In the genomic region with DNA sequence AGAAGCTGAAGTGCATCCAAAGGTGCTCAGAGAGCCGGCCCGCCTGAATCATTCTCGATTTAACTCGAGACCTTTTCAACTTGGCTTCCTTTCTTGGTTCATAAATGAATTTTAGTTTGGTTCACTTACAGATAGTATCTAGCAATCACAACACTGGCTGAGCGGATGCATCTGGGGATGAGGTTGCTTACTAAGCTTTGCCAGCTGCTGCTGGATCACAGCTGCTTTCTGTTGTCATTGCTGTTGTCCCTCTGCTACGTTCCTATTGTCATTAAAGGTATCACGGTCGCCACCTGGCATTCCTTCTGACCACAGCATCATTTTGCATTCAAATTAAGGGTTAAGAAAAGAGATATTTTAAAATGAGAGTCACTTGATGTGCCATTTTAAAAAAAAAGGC, we compare ENCODE assay signal across 12 cellular contexts.
DNase-seq lines count a peak whose midpoint lies in the region; ATAC-seq, FAIRE-seq and TF ChIP-seq lines count a peak whose summit lies in the region.
"Had no signal": no experiment of that assay in that cellular context is flagged by ENCODE, and none has a peak within 500 bp of the region (broad histone marks: within the 10 kb centered on the region; RNA-seq: fewer than 3 reads in every experiment).

No MANE protein-coding gene starts in this region.

- no peaks in the 10 kb centered on the region for H3K79me2 ChIP-seq in endothelial cell of umbilical vein (ENCODE audit: control insufficient read depth, insufficient read depth, low read length)

- in situ Hi-C loops in HAP-1 (cut with MboI; ENCODE audit: low sequenced_read_pairs): loop anchor here (25.0 kb wide), 1 partner anchor 179 kb away; no protein-coding TSS in a partner anchor

- H3K36me3 ChIP-seq in H7 (replicated peaks; ENCODE audit: control insufficient read depth, insufficient read depth, low read length): no peaks in the 10 kb centered on the region
- peaks cover 9 to 10% of the 10 kb centered on the region in 2 experiments for H3K36me3 ChIP-seq in endothelial cell of umbilical vein (ENCODE audit: control insufficient read depth in 2 of 2, extremely low read depth in 1 of 2, insufficient read depth in 2 of 2, low read length in 2 of 2)
- H3K36me3 ChIP-seq in HAP-1 (replicated peaks): peaks cover 3% of the 10 kb centered on the region; the same call in 1 of the 2 replicates

- POLR2A ChIA-PET in endothelial cell of umbilical vein (lab: Charles Lee): no interaction called here

- H3K9ac ChIP-seq in endothelial cell of umbilical vein (replicated peaks; ENCODE audit: extremely low read depth, insufficient read depth, low read length): no peak overlapping the region
- H3K9ac ChIP-seq: GM23248 had no signal

- no peak overlapping the region for H3K4me3 ChIP-seq in H7 (ENCODE audit: insufficient read depth, low read depth, low read length)
- no peak overlapping the region for H3K4me3 ChIP-seq in endothelial cell of umbilical vein (replicated peaks in 1 of 3; ENCODE audit: insufficient read depth in 1 of 3, low read depth in 1 of 3, low read length in 3 of 3)
- no peak overlapping the region for H3K4me3 ChIP-seq in HAP-1
- H3K4me3 ChIP-seq: GM23248, thyroid gland had no signal

- CTCF ChIA-PET in endothelial cell of umbilical vein (lab: Charles Lee): interaction anchor here (1.5 kb wide), 1 partner anchor 392 kb away, joined by 6 read pairs; no protein-coding TSS in a partner anchor

- TF ChIP-seq CTCF in endothelial cell of umbilical vein (IDR thresholded peaks at IDR 0.05; ENCODE audit: extremely low read depth in 1 of 2, insufficient read depth in 1 of 2, low read depth in 1 of 2, low read length in 2 of 2): no peak

- no peak overlapping the region for H3K27ac ChIP-seq in endothelial cell of umbilical vein (ENCODE audit: insufficient read depth, low read depth, low read length)
- H3K27ac ChIP-seq: 22Rv1, GM23248 had no signal

- H3K9me1 ChIP-seq in endothelial cell of umbilical vein (replicated peaks; ENCODE audit: control insufficient read depth, extremely low read depth, insufficient read depth, low read length): no peaks in the 10 kb centered on the region

- dilution Hi-C loops in endothelial cell of umbilical vein (cut with MboI; ENCODE audit: extremely low pct_ligation_motif_present, low sequenced_read_pairs): no loop called here

- peak; percentile 24 for DNase-seq in DMS153 (lab: John Stamatoyannopoulos, UW)
- no peak for DNase-seq in DMS153 treated with DMSO at 0.1 percent for 48 hours (lab: John Stamatoyannopoulos, UW; ENCODE audit: unreplicated experiment)
- DNase-seq in H7: peak; percentile 26
- peak; percentile 42 for DNase-seq in endothelial cell of umbilical vein (ENCODE audit: low read depth, low spot score)
- no peak for DNase-seq in HAP-1 (ENCODE audit: low spot score in 2 of 2)
- DNase-seq: erythroblast, GM23248, thyroid gland had no signal

- no peak for TF ChIP-seq POLR2A in endothelial cell of umbilical vein (IDR thresholded peaks at IDR 0.05; ENCODE audit: low read depth, low read length)

- BruUV-seq in endothelial cell of umbilical vein (replicated peaks; lab: Mats Ljungman, UMichigan): TSS peak; percentile 25

- H3K9me3 ChIP-seq in endothelial cell of umbilical vein (replicated peaks; ENCODE audit: control insufficient read depth, insufficient read depth, low read length) (no peaks in the 10 kb centered on the region), HAP-1 (no peaks in the 10 kb centered on the region)
- H3K9me3 ChIP-seq: thyroid gland had no signal

- intact Hi-C loops in endothelial cell of umbilical vein (cut with micrococcal nuclease): no loop called here

- H3K27me3 ChIP-seq in H7 (ENCODE audit: control insufficient read depth, insufficient read depth, low read length) (no peaks in the 10 kb centered on the region), endothelial cell of umbilical vein (ENCODE audit: control insufficient read depth in 2 of 2, insufficient read depth in 2 of 2, low read length in 2 of 2) (no peaks in the 10 kb centered on the region), HAP-1 (ENCODE audit: low read depth) (no peaks in the 10 kb centered on the region)
- H3K27me3 ChIP-seq: thyroid gland had no signal

- FAIRE-seq in endothelial cell of umbilical vein (lab: Jason Lieb, UNC): peak; percentile 55

- H3K4me2 ChIP-seq in endothelial cell of umbilical vein (ENCODE audit: insufficient read depth, low read length): no peak overlapping the region

- H2AFZ ChIP-seq in endothelial cell of umbilical vein (ENCODE audit: low read depth, low read length): no peak overlapping the region
- H2AFZ ChIP-seq: GM23248 had no signal

- ATAC-seq in SK-N-SH treated with all-trans-retinoic acid at 6 μM for 48 hours (no peak), GM18517 (IDR thresholded peaks at IDR 0.05; ENCODE audit: unreplicated experiment) (no peak), HG02840 (IDR thresholded peaks at IDR 0.05; ENCODE audit: low FRiP score, unreplicated experiment) (no peak)

- H4K20me1 ChIP-seq in endothelial cell of umbilical vein (replicated peaks; ENCODE audit: control insufficient read depth, extremely low read depth, insufficient read depth, low read length): no peaks in the 10 kb centered on the region

- H3K4me1 ChIP-seq in endothelial cell of umbilical vein (ENCODE audit: control insufficient read depth, extremely low read depth, insufficient read depth, low read length): peaks cover 29% of the 10 kb centered on the region
- H3K4me1 ChIP-seq in HAP-1: no peaks in the 10 kb centered on the region

TF ChIP-seq in SK-N-SH treated with all-trans-retinoic acid at 6 μM for 48 hours, 23 proteins besides CTCF, POLR2A, EP300 and RAD21:
- TF ChIP-seq SNAI2 (CRISPR knock-in tag; IDR thresholded peaks at IDR 0.05): no peak
- no peak for TF ChIP-seq BACH2 (CRISPR knock-in tag; IDR thresholded peaks at IDR 0.05; ENCODE audit: borderline replicate concordance)
- peak; percentile 80; the same call in 1 of the 2 replicates for TF ChIP-seq TCF4 (CRISPR knock-in tag; IDR thresholded peaks at IDR 0.05; ENCODE audit: borderline replicate concordance)
- TF ChIP-seq, protein P1, sequence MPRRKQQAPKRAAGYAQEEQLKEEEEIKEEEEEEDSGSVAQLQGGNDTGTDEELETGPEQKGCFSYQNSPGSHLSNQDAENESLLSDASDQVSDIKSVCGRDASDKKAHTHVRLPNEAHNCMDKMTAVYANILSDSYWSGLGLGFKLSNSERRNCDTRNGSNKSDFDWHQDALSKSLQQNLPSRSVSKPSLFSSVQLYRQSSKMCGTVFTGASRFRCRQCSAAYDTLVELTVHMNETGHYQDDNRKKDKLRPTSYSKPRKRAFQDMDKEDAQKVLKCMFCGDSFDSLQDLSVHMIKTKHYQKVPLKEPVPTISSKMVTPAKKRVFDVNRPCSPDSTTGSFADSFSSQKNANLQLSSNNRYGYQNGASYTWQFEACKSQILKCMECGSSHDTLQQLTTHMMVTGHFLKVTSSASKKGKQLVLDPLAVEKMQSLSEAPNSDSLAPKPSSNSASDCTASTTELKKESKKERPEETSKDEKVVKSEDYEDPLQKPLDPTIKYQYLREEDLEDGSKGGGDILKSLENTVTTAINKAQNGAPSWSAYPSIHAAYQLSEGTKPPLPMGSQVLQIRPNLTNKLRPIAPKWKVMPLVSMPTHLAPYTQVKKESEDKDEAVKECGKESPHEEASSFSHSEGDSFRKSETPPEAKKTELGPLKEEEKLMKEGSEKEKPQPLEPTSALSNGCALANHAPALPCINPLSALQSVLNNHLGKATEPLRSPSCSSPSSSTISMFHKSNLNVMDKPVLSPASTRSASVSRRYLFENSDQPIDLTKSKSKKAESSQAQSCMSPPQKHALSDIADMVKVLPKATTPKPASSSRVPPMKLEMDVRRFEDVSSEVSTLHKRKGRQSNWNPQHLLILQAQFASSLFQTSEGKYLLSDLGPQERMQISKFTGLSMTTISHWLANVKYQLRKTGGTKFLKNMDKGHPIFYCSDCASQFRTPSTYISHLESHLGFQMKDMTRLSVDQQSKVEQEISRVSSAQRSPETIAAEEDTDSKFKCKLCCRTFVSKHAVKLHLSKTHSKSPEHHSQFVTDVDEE (CRISPR knock-in tag; IDR thresholded peaks at IDR 0.05): peak; percentile 58; the same call in 1 of the 2 replicates

TF ChIP-seq in endothelial cell of umbilical vein, 7 proteins besides CTCF, POLR2A, EP300 and RAD21:
- TF ChIP-seq, protein P2, sequence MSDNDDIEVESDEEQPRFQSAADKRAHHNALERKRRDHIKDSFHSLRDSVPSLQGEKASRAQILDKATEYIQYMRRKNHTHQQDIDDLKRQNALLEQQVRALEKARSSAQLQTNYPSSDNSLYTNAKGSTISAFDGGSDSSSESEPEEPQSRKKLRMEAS (IDR thresholded peaks at IDR 0.05; ENCODE audit: insufficient read depth, insufficient read length): no peak
- TF ChIP-seq EZH2 (IDR thresholded peaks at IDR 0.05; ENCODE audit: borderline replicate concordance, low read depth, low read length, severe bottlenecking): no peak
- TF ChIP-seq MYC (IDR thresholded peaks at IDR 0.05; ENCODE audit: low read depth, low read length): no peak
- TF ChIP-seq POLR2AphosphoS5 (IDR thresholded peaks at IDR 0.05; ENCODE audit: insufficient read depth, low read depth, low read length): peak; percentile 33
TF ChIP-seq in endothelial cell of umbilical vein: peak in this region for 1.

Comparison
In these comparisons a context has a peak if more than half of its experiments do, and no peak if none do; other contexts are left out.
1. DNase-seq: peak in DMS153 (single experiment), H7 (single experiment) and endothelial cell of umbilical vein (single experiment); none in DMS153 treated with DMSO at 0.1 percent for 48 hours (single experiment) and HAP-1 (0 of 2).